21 cellular contexts compared by ENCODE assay signal in genomic region chr4:147765121-147765521, GRCh38. TPM values are rescaled to one million over a fixed set of nuclear protein-coding genes. Genes with fewer than 3 reads are reported as not detected.
DNase-seq lines count a peak whose midpoint lies in the region; TF ChIP-seq lines count a peak whose summit lies in the region.
"Had no signal": no experiment of that assay in that cellular context is flagged by ENCODE, and none has a peak within 500 bp of the region (broad histone marks: within the 10 kb centered on the region; RNA-seq: fewer than 3 reads in every experiment).

No MANE protein-coding gene starts in this region.

- no peaks in the 10 kb centered on the region for H3K9me3 ChIP-seq in SJCRH30 (replicated peaks)

- H3K36me3 Mint-ChIP-seq in Calu3 (ENCODE audit: insufficient read depth, unreplicated experiment): no peaks in the 10 kb centered on the region
- H3K36me3 Mint-ChIP-seq in osteocyte (ENCODE audit: unreplicated experiment): peaks cover 12% of the 10 kb centered on the region
- no peaks in the 10 kb centered on the region for H3K36me3 Mint-ChIP-seq in CD14-positive monocyte

- H3K27ac Mint-ChIP-seq in Calu3 (ENCODE audit: unreplicated experiment): peak overlapping the region; percentile 44
- peak overlapping the region; percentile 60 for H3K27ac Mint-ChIP-seq in osteocyte (ENCODE audit: unreplicated experiment)
- peak overlapping the region in 2 of 7 donors; percentile 26 to 68 for H3K27ac Mint-ChIP-seq in CD14-positive monocyte

- in situ Hi-C loops in ACHN (cut with HindIII; ENCODE audit: low pct_ligation_motif_present, low pct_unique_long_range_greater_than_20kb, low sequenced_read_pairs): no loop called here

- H3K4me1 Mint-ChIP-seq in Calu3 (ENCODE audit: low read depth, unreplicated experiment): peaks cover 18% of the 10 kb centered on the region
- peaks cover 73% of the 10 kb centered on the region for H3K4me1 Mint-ChIP-seq in osteocyte (ENCODE audit: unreplicated experiment)
- H3K4me1 Mint-ChIP-seq in CD14-positive monocyte: peaks cover 8% of the 10 kb centered on the region

- no peak overlapping the region for H3K4me3 ChIP-seq in epithelial cell of esophagus (ENCODE audit: low read length)
- no peak overlapping the region for H3K4me3 ChIP-seq in SJCRH30

- TF ChIP-seq CTCF in Calu3 (IDR thresholded peaks at IDR 0.05; ENCODE audit: unreplicated experiment) (no peak), RWPE1 (conservative IDR thresholded peaks at IDR 0.05; ENCODE audit: low read depth) (no peak), epithelial cell of esophagus (IDR thresholded peaks at IDR 0.05; ENCODE audit: insufficient read depth, low read depth, low read length, missing control alignments) (no peak), osteocyte (IDR thresholded peaks at IDR 0.05) (no peak), CD14-positive monocyte (IDR thresholded peaks at IDR 0.05) (no peak)

- H3K4me1 ChIP-seq in SJCRH30: 0 out of 2 replicates have a peak, but pooled peaks cover 2% of the 10 kb centered on the region

- POLR2A ChIA-PET in RWPE1 (lab: Yijun Ruan, JAX; ENCODE audit: low non-redundant PET): no interaction called here

- H3K27ac ChIP-seq in RWPE1 (peak overlapping the region; percentile 61), SJCRH30 (no peak overlapping the region)
- H3K27ac ChIP-seq: KMS-11 had no signal

- no peak overlapping the region for H3K4me3 Mint-ChIP-seq in Calu3 (ENCODE audit: low read depth, unreplicated experiment)
- H3K4me3 Mint-ChIP-seq in osteocyte (ENCODE audit: unreplicated experiment): no peak overlapping the region
- H3K4me3 Mint-ChIP-seq in CD14-positive monocyte: no peak overlapping the region
- H3K4me3 Mint-ChIP-seq: CD8-positive, alpha-beta memory T cell had no signal

- no peaks in the 10 kb centered on the region for H3K27me3 ChIP-seq in SJCRH30

- intact Hi-C loops in Calu3 (cut with micrococcal nuclease; ENCODE audit: unreplicated experiment) (no loop called here), CD14-positive monocyte (cut with micrococcal nuclease) (no loop called here)

- CTCF ChIA-PET in Calu3 (lab: Charles Lee) (interaction anchor here (0.6 kb wide), 1 partner anchor 59 kb away, joined by 4 read pairs; no protein-coding TSS in a partner anchor), RWPE1 (lab: Yijun Ruan, JAX) (interaction anchor here (0.5 kb wide), 1 partner anchor 36 kb away, joined by 3 read pairs; no protein-coding TSS in a partner anchor)

- no TSS peak for BruUV-seq in Calu3 (replicated peaks; lab: Mats Ljungman, UMichigan)

- DNase-seq in Calu3 (no peak), RWPE1 (ENCODE audit: low spot score) (peak; percentile 42), epithelial cell of esophagus (ENCODE audit: low read depth) (peak; percentile 67), osteocyte (ENCODE audit: extremely low spot score, unreplicated experiment) (no peak), NCI-H524 (lab: John Stamatoyannopoulos, UW) (no peak), CD14-positive monocyte (ENCODE audit: low spot score) (no peak), ACHN (no peak), SJCRH30 (no peak)
- DNase-seq: 8988T; AML-193; C1 segment of cervical spinal cord; CD8-positive, alpha-beta memory T cell; GOT3; HCEC 1CT; IMR-90; NCI-H1105; NCI-H146; NCI-H2029; NCI-H345; NCI-H526 had no signal

- H3K27me3 Mint-ChIP-seq in Calu3 (ENCODE audit: unreplicated experiment) (no peaks in the 10 kb centered on the region), osteocyte (ENCODE audit: unreplicated experiment) (no peaks in the 10 kb centered on the region), CD14-positive monocyte (ENCODE audit: low read depth in 3 of 3) (no peaks in the 10 kb centered on the region)
- H3K27me3 Mint-ChIP-seq: CD8-positive, alpha-beta memory T cell had no signal

- H3K36me3 ChIP-seq in SJCRH30: 0 out of 2 replicates have a peak, but pooled peaks cover 2% of the 10 kb centered on the region

- H3K9me3 Mint-ChIP-seq in Calu3 (ENCODE audit: low read depth, unreplicated experiment): no peaks in the 10 kb centered on the region
- no peaks in the 10 kb centered on the region for H3K9me3 Mint-ChIP-seq in osteocyte (ENCODE audit: unreplicated experiment)
- no peaks in the 10 kb centered on the region for H3K9me3 Mint-ChIP-seq in CD14-positive monocyte
- H3K9me3 Mint-ChIP-seq: CD8-positive, alpha-beta memory T cell had no signal

RNA-seq across cellular contexts. Expression of gene ARHGAP10, which starts 33.2 kb away (rescaled TPM):
- total RNA-seq in Calu3 (2022) (5.4 and 6.1 TPM in 2 replicates), osteocyte (121 and 126 TPM in 2 replicates)
- polyA plus RNA-seq in CD14-positive monocyte: 1 to 10 TPM; 1.7 to 3.0 TPM
- 19.9 and 25.0 TPM in 2 replicates for total RNA-seq in SJCRH30 (2014; rRNA removed; shearing (Covaris generic))

Comparison
In these comparisons a context has a peak if more than half of its experiments do, and no peak if none do; other contexts are left out.
1. DNase-seq: peak in RWPE1 (single experiment) and epithelial cell of esophagus (single experiment); none in Calu3 (single experiment), osteocyte (single experiment), NCI-H524 (0 of 2), CD14-positive monocyte (single experiment), ACHN (single experiment) and SJCRH30 (0 of 2).